14 cellular contexts compared by ENCODE assay signal in the genomic region with DNA sequence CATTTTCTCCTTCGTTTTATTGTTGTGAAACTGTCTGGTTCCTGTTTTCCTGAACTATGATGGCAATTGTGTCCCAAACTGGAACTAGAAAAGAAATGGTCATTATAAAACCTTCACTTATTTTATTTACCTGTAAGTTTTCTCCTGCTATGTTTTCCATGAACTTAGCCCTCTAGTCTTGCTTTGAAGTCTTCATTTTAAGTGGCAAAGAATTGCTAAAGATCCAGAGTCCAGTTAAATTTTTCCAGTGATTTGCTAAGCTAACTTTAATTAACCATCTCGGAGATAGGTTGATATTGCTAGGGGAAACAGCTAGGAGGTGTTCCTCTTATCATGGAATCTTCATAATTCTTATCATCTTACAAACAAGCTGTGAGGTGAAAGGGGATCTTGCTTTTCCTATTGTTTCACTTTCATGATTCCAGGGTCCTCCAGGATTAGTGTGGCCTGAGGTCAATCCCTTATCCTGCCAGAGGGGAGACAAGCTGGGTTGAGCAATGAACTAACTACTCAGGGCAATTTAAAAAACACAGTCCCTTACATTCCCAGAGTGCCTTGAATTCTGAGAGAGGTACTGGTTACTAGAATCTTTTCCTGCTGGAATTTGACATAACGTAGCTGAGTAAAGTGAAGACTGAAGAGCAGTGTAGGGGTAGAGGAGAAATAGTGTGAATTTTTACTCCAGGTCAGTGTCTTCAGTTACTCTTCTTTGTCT.
DNase-seq lines count a peak whose midpoint lies in the region; ATAC-seq, FAIRE-seq and TF ChIP-seq lines count a peak whose summit lies in the region.
"Had no signal": no experiment of that assay in that cellular context is flagged by ENCODE, and none has a peak within 500 bp of the region (broad histone marks: within the 10 kb centered on the region; RNA-seq: fewer than 3 reads in every experiment).

No MANE protein-coding gene starts in this region.

- peak; percentile 86 for DNase-seq in HepG2 (ENCODE audit: low spot score)
- no peak for DNase-seq in tibial artery
- no peak for DNase-seq in activated CD4-positive, alpha-beta T cell treated with anti-CD3 and anti-CD28 coated beads for 1 hour
- DNase-seq in NCI-H1417 (lab: John Stamatoyannopoulos, UW) = no peak
- DNase-seq: central memory CD4-positive, alpha-beta T cell; GDM1; Karpas-422; NCI-H510A treated with DMSO at 0.1 percent for 48 hours; stimulated activated naive CD4-positive, alpha-beta T cell had no signal

- peak overlapping the region; percentile 69 for H3K4me2 ChIP-seq in HepG2 (ENCODE audit: low read depth, low read length)

- WGBS in HepG2 (ENCODE audit: low lambda C conversion rate) = 1% methylated on average over 3 of the region's 3 CpGs

- POLR2A ChIA-PET in HepG2 (lab: Yijun Ruan, JAX) = interaction anchor here (0.5 to 1.7 kb wide), 4 partner anchors 9 to 25 kb away, joined by 3 to 9 read pairs (median 4); no protein-coding TSS in a partner anchor

- 0 out of 2 replicates have a peak, but pooled peaks have one; percentile 7 for TF ChIP-seq CTCF in HepG2 (CRISPR knock-in tag; IDR thresholded peaks at IDR 0.05)
- TF ChIP-seq CTCF in tibial artery (IDR thresholded peaks at IDR 0.05) = no peak

- peak overlapping the region; percentile 61 for H3K27ac Mint-ChIP-seq in dendritic cell treated with granulocyte-macrophage colony-stimulating factor and Interleukin-4, amounts not matched to agents 40 ng/mL and 50 ng/mL, for 4 days
- H3K27ac Mint-ChIP-seq: T-helper 1 cell treated with Interleukin-12 subunit alpha and Interleukin-12 subunit beta and Interleukin-4 antibody, amounts not matched to agents 30 μg/mL and 1 μg/mL, for 36 hours had no signal

- peaks cover 22% of the 10 kb centered on the region for H3K36me3 Mint-ChIP-seq in dendritic cell treated with granulocyte-macrophage colony-stimulating factor and Interleukin-4, amounts not matched to agents 40 ng/mL and 50 ng/mL, for 4 days (ENCODE audit: low read depth)

- no peaks in the 10 kb centered on the region for H4K20me1 ChIP-seq in HepG2 (ENCODE audit: insufficient read depth, low read length)

- peaks cover 14% of the 10 kb centered on the region for H3K4me1 Mint-ChIP-seq in dendritic cell treated with granulocyte-macrophage colony-stimulating factor and Interleukin-4, amounts not matched to agents 40 ng/mL and 50 ng/mL, for 4 days (ENCODE audit: low read depth)

- peaks cover 54% of the 10 kb centered on the region for H3K4me1 ChIP-seq in HUES48 (ENCODE audit: control insufficient read depth, insufficient read depth, low read length)
- H3K4me1 ChIP-seq in HepG2 (ENCODE audit: insufficient read depth, low read length) = peaks cover 78% of the 10 kb centered on the region
- H3K4me1 ChIP-seq in tibial artery = peaks cover 0 to 48% (median 13%) of the 10 kb centered on the region in 4 donors

- FAIRE-seq in HepG2 (lab: Jason Lieb, UNC) = peak; percentile 74

- 0 out of 2 replicates have a peak, but pooled peaks have one; percentile 17 for TF ChIP-seq RAD21 in HepG2 (CRISPR knock-in tag; IDR thresholded peaks at IDR 0.05)

- peaks cover 4% of the 10 kb centered on the region for H3K79me2 ChIP-seq in HepG2 (ENCODE audit: insufficient read depth, low read length)

- H3K9me3 ChIP-seq in HUES48 (ENCODE audit: control insufficient read depth, insufficient read depth, low read length) = no peaks in the 10 kb centered on the region
- no peaks in the 10 kb centered on the region for H3K9me3 ChIP-seq in HepG2 (ENCODE audit: low read length)
- no peaks in the 10 kb centered on the region for H3K9me3 ChIP-seq in tibial artery

- H3K4me3 ChIP-seq in HUES48 (ENCODE audit: low read depth, low read length) (no peak overlapping the region), HepG2 (replicated peaks in 1 of 3; ENCODE audit: insufficient read depth in 1 of 3, low read depth in 2 of 3, low read length in 3 of 3) (peak overlapping the region; percentile 37 to 42 (median 40); a peak in 5 of 6 replicates), tibial artery (no peak overlapping the region)
- H3K4me3 ChIP-seq: skin epidermis had no signal

- H3K9ac ChIP-seq in HUES48 (ENCODE audit: low read depth, low read length) = no peak overlapping the region
- H3K9ac ChIP-seq in HepG2 (ENCODE audit: insufficient read depth, low read depth, low read length) = peak overlapping the region; percentile 45

- no peak overlapping the region for H2AFZ ChIP-seq in HepG2 (ENCODE audit: low read length)

- H3K9me3 Mint-ChIP-seq in dendritic cell treated with granulocyte-macrophage colony-stimulating factor and Interleukin-4, amounts not matched to agents 40 ng/mL and 50 ng/mL, for 4 days = no peaks in the 10 kb centered on the region
- H3K9me3 Mint-ChIP-seq: T-helper 1 cell treated with Interleukin-12 subunit alpha and Interleukin-12 subunit beta and Interleukin-4 antibody, amounts not matched to agents 30 μg/mL and 1 μg/mL, for 36 hours had no signal

- in situ Hi-C loops in HepG2 (cut with HindIII; ENCODE audit: extremely low pct_ligation_motif_present, low pct_unique_long_range_greater_than_20kb) = loop anchor here (10.0 kb wide), 1 partner anchor 540 kb away; no protein-coding TSS in a partner anchor

- ATAC-seq in HepG2 (peak; percentile 96), GM19397 (IDR thresholded peaks at IDR 0.05; ENCODE audit: unreplicated experiment) (no peak)

- H3K27me3 Mint-ChIP-seq in dendritic cell treated with granulocyte-macrophage colony-stimulating factor and Interleukin-4, amounts not matched to agents 40 ng/mL and 50 ng/mL, for 4 days = no peaks in the 10 kb centered on the region

- CTCF ChIA-PET in HepG2 (lab: Yijun Ruan, JAX; ENCODE audit: low intra/inter-chr PET ratio, low total read pairs) = no interaction called here

- no TSS peak for BruUV-seq in HepG2 (replicated peaks; lab: Mats Ljungman, UMichigan)

- peak overlapping the region; percentile 64 for H3K4me3 Mint-ChIP-seq in dendritic cell treated with granulocyte-macrophage colony-stimulating factor and Interleukin-4, amounts not matched to agents 40 ng/mL and 50 ng/mL, for 4 days
- H3K4me3 Mint-ChIP-seq: T-helper 1 cell treated with Interleukin-12 subunit alpha and Interleukin-12 subunit beta and Interleukin-4 antibody, amounts not matched to agents 30 μg/mL and 1 μg/mL, for 36 hours had no signal

- H3K27me3 ChIP-seq in HUES48 (ENCODE audit: control insufficient read depth, insufficient read depth, low read length) = no peaks in the 10 kb centered on the region
- H3K27me3 ChIP-seq in HepG2 (ENCODE audit: control insufficient read depth in 1 of 2, insufficient read depth in 2 of 2, low read length in 2 of 2) = no peaks in the 10 kb centered on the region
- H3K27me3 ChIP-seq in tibial artery = no peaks in the 10 kb centered on the region

- H3K27ac ChIP-seq in HUES48 (ENCODE audit: low read depth, low read length) = peak overlapping the region; percentile 63
- H3K27ac ChIP-seq in HepG2 (ENCODE audit: extremely low read length, insufficient read depth, low read length) = peak overlapping the region; percentile 72
- peak overlapping the region; percentile 10 to 52 for H3K27ac ChIP-seq in tibial artery

- intact Hi-C loops in dendritic cell treated with granulocyte-macrophage colony-stimulating factor and Interleukin-4, amounts not matched to agents 40 ng/mL and 50 ng/mL, for 4 days (cut with micrococcal nuclease) = no loop called here
- intact Hi-C loops in HepG2 (cut with micrococcal nuclease; ENCODE audit: unreplicated experiment) = loop anchor here (5.0 to 10.0 kb wide), 2 partner anchors 77 to 130 kb away; a partner anchor contains a TSS
- intact Hi-C loops in tibial artery (cut with DNase I; ENCODE audit: low total_unique reads) = loop anchor here (10.0 kb wide), 1 partner anchor 130 kb away; a partner anchor contains a TSS

- TF ChIP-seq POLR2A in HepG2 (IDR thresholded peaks at IDR 0.05; ENCODE audit: insufficient read depth in 1 of 2, low read depth in 2 of 2, low read length in 2 of 2) = no peak

- no peaks in the 10 kb centered on the region for H3K36me3 ChIP-seq in HUES48 (ENCODE audit: control insufficient read depth, insufficient read depth, low read length)
- H3K36me3 ChIP-seq in HepG2 (replicated peaks in 1 of 2; ENCODE audit: control insufficient read depth in 1 of 2, insufficient read depth in 2 of 2, low read length in 2 of 2) = peaks cover 1 to 11% of the 10 kb centered on the region in 2 experiments; a peak in 2 of 5 replicates
- peaks cover 0 to 4% (median 0%) of the 10 kb centered on the region in 3 donors for H3K36me3 ChIP-seq in tibial artery

- TF ChIP-seq EP300 in HepG2 (IDR thresholded peaks at IDR 0.05; ENCODE audit: low read depth in 2 of 2, low read length in 2 of 2) (peak in 1 of 2 experiments; percentile 71; a peak in 2 of 4 replicates), HepG2 (CRISPR knock-in tag; IDR thresholded peaks at IDR 0.05; ENCODE audit: borderline replicate concordance) (no peak)

TF ChIP-seq in HepG2, 621 proteins besides CTCF, POLR2A, EP300 and RAD21 (continues in another document):
- peak; percentile 70; the same call in 1 of the 2 replicates for TF ChIP-seq PHF21A (CRISPR knock-in tag; IDR thresholded peaks at IDR 0.05)
- TF ChIP-seq, protein P1, sequence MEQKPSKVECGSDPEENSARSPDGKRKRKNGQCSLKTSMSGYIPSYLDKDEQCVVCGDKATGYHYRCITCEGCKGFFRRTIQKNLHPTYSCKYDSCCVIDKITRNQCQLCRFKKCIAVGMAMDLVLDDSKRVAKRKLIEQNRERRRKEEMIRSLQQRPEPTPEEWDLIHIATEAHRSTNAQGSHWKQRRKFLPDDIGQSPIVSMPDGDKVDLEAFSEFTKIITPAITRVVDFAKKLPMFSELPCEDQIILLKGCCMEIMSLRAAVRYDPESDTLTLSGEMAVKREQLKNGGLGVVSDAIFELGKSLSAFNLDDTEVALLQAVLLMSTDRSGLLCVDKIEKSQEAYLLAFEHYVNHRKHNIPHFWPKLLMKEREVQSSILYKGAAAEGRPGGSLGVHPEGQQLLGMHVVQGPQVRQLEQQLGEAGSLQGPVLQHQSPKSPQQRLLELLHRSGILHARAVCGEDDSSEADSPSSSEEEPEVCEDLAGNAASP (CRISPR knock-in tag; IDR thresholded peaks at IDR 0.05; ENCODE audit: borderline replicate concordance) = peak; percentile 57; the same call in 1 of the 2 replicates
- TF ChIP-seq, protein P2, sequence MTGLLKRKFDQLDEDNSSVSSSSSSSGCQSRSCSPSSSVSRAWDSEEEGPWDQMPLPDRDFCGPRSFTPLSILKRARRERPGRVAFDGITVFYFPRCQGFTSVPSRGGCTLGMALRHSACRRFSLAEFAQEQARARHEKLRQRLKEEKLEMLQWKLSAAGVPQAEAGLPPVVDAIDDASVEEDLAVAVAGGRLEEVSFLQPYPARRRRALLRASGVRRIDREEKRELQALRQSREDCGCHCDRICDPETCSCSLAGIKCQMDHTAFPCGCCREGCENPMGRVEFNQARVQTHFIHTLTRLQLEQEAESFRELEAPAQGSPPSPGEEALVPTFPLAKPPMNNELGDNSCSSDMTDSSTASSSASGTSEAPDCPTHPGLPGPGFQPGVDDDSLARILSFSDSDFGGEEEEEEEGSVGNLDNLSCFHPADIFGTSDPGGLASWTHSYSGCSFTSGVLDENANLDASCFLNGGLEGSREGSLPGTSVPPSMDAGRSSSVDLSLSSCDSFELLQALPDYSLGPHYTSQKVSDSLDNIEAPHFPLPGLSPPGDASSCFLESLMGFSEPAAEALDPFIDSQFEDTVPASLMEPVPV (CRISPR knock-in tag; IDR thresholded peaks at IDR 0.05) = no peak
- TF ChIP-seq NR2F6 (IDR thresholded peaks at IDR 0.05) = peak; percentile 74
- peak; percentile 60; the same call in 1 of the 2 replicates for TF ChIP-seq NR2F6 (CRISPR knock-in tag; IDR thresholded peaks at IDR 0.05)

Comparison
In these comparisons a context has a peak if more than half of its experiments do, and no peak if none do; other contexts are left out.
1. H3K4me3 ChIP-seq: peak in HepG2 (3 of 3); none in HUES48 (single experiment) and tibial artery (0 of 2).
2. Peak in every context shown above with its lines, with median percentiles within 50 percentile points of each other: H3K27ac ChIP-seq.